In the genomic region with DNA sequence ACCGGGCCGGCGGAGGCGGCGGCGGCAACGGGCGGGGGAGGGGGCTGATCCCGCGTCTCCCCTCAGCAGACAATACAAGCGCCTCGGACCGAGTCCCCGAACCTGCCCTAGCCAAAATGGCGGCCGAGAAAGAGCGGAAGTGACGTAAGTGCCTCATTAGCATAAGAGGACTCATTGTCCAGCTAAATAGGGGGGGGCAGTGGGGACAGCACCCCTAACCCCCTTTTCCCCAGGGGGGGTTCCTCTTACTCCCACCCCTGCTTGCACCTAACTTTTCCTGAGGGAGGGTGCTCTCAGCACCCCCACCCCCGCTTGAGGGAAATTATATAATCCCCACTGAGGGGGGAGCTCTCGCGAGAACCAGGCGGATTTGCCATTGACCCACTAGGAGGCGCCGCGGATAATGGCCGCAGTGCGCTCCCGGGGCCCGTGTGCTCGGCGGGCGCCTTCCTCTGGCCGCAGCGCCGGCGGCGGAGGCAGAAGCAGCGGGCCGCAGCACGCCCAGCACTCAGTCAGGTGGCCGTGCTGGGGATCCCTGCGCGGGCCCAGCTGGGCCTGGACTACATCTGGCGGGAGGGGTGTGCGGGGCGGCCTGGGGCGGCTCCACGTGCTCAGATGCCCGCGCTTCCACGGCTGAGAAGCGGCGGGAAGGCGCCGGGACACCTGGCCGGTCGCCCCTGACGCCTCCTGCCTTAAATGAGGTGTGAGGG, we compare ENCODE assay signal across 8 cellular contexts. TPM values are rescaled to one million over a fixed set of nuclear protein-coding genes. Genes with fewer than 3 reads are reported as not detected.
DNase-seq lines count a peak whose midpoint lies in the region; ATAC-seq, FAIRE-seq and TF ChIP-seq lines count a peak whose summit lies in the region.

A gene (minus strand): TSS at position 132 of the 710 bp plus-strand sequence. CDS start 27,441 bp downstream, outside the sequence.

- ATAC-seq in GM18505 (IDR thresholded peaks at IDR 0.05; ENCODE audit: unreplicated experiment) = peak; percentile 64
- ATAC-seq in HG02970 (IDR thresholded peaks at IDR 0.05; ENCODE audit: low FRiP score, unreplicated experiment) = peak; percentile 63
- peak; percentile 90 for ATAC-seq in right cardiac atrium

- DNase-seq in NCI-H1930 (lab: John Stamatoyannopoulos, UW) (peak; percentile 96 to 98), anterior cingulate cortex (lab: John Stamatoyannopoulos, UW) (peak; percentile 64 to 97 (median 90)), right cardiac atrium (peak; percentile 91 to 97 (median 96)), pulmonary artery endothelial cell (ENCODE audit: low read depth, low spot score) (peak; percentile 84), urothelium cell line (ENCODE audit: low spot score) (peak; percentile 85)

- peak within 1 kb of the TSS; percentile 99 for H3K4me3 ChIP-seq in right cardiac atrium (ENCODE audit: low read length)

- TF ChIP-seq POLR2A in GM18505 (IDR thresholded peaks at IDR 0.05; ENCODE audit: borderline replicate concordance, extremely low read depth, insufficient read depth, insufficient read length) = peak; percentile 82

- H3K4me1 ChIP-seq in right cardiac atrium (ENCODE audit: control insufficient read depth, insufficient read depth, low read length) = peaks cover 7% of the 10 kb centered on the region

- intact Hi-C loops in T-helper 2 cell treated with Interferon-gamma antibody and Interleukin-4, amounts not matched to agents 100 ng/mL and 5 ng/mL, for 36 hours (cut with micrococcal nuclease) = loop anchor here (1.0 to 5.0 kb wide), 3 partner anchors 27 to 471 kb away; a partner anchor contains a TSS
- intact Hi-C loops in right cardiac atrium (cut with DNase I) = loop anchor here in 1 of 4 donors (5.0 kb wide), 1 partner anchor 139 kb away; no protein-coding TSS in a partner anchor

- H3K27me3 ChIP-seq in right cardiac atrium (ENCODE audit: control insufficient read depth, insufficient read depth) = no peaks in the 10 kb centered on the region

- FAIRE-seq in urothelium cell line (lab: Jason Lieb, UNC) = no peak

- H3K9me3 ChIP-seq in right cardiac atrium (ENCODE audit: control insufficient read depth, low read length) = no peaks in the 10 kb centered on the region

- WGBS in right cardiac atrium = 1% methylated on average over 58 of the region's 58 CpGs

- peak within 1 kb of the TSS; percentile 99 for H3K27ac ChIP-seq in right cardiac atrium (ENCODE audit: low read length)

RNA-seq across cellular contexts. Expression of the gene that starts here (rescaled TPM):
- 69.2 and 70.6 TPM in 2 replicates for total RNA-seq in T-helper 2 cell treated with Interferon-gamma antibody and Interleukin-4, amounts not matched to agents 100 ng/mL and 5 ng/mL, for 36 hours
- total RNA-seq in right cardiac atrium = 10 to 100 TPM; 35.7 to 44.1 (median 39.6) TPM
- 16.3 TPM for polyA plus RNA-seq in right cardiac atrium
- 29.3 and 30.8 TPM in 2 replicates for total RNA-seq in pulmonary artery endothelial cell

Comparison
In these comparisons a context has a peak if more than half of its experiments do, and no peak if none do; other contexts are left out.
1. Peak in every context shown above with its lines: DNase-seq, ATAC-seq, H3K4me3 ChIP-seq and H3K27ac ChIP-seq.